8 cellular contexts compared by ENCODE assay signal in the genomic region with DNA sequence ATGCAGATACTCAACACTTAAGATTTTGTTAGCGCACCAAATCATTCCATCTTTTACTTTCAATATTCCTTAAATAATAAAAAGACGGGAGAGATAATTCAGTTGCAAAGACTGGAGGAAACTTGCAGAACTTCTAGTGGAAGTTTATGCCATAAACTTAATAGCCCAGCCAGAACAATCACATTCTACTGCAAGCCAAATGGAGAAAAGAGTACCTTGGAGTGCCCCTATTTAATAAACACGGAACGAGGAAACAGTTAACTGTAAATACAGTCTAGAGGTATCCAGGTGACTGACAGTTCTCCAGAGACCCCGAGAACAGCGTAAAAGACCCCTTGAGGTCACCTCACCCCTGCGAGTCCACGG. TPM values are rescaled to one million over a fixed set of nuclear protein-coding genes. Genes with fewer than 3 reads are reported as not detected.
A peak's percentile ranks its signal among the peaks of the same experiment; 100 is the strongest.
DNase-seq lines count a peak whose midpoint lies in the region; ATAC-seq and TF ChIP-seq lines count a peak whose summit lies in the region.

No MANE protein-coding gene starts in this region.

- in situ Hi-C loops in GM13977 (cut with MboI; ENCODE audit: low pct_unique_long_range_greater_than_20kb, low sequenced_read_pairs, unreplicated experiment) = no loop called here

- peak overlapping the region; percentile 96 for H3K4me3 ChIP-seq in HFF-Myc (replicated peaks; ENCODE audit: low read depth, low read length)
- peak overlapping the region; percentile 87 for H3K4me3 ChIP-seq in fibroblast of mammary gland (ENCODE audit: control insufficient read depth, low read depth, low read length)
- peak overlapping the region; percentile 87 for H3K4me3 ChIP-seq in psoas muscle

- no peak for ATAC-seq in psoas muscle
- ATAC-seq in GM19324 (IDR thresholded peaks at IDR 0.05; ENCODE audit: low FRiP score, unreplicated experiment) = no peak

- TF ChIP-seq CTCF in GM13977 (IDR thresholded peaks at IDR 0.05; ENCODE audit: extremely low read depth, insufficient read depth, missing control alignments) = no peak
- TF ChIP-seq CTCF in HFF-Myc (IDR thresholded peaks at IDR 0.05; ENCODE audit: low read depth, low read length, missing control alignments) = no peak
- no peak for TF ChIP-seq CTCF in fibroblast of mammary gland (conservative IDR thresholded peaks at IDR 0.05; ENCODE audit: control insufficient read depth, insufficient read depth, low read depth, low read length)
- TF ChIP-seq CTCF in psoas muscle (IDR thresholded peaks at IDR 0.05) = no peak

- peaks cover 0 to 11% of the 10 kb centered on the region in 2 donors for H3K36me3 ChIP-seq in psoas muscle (ENCODE audit: insufficient read depth in 1 of 2, low read depth in 1 of 2)

- 4% methylated on average over 8 of the region's 8 CpGs for WGBS in psoas muscle, 3 donors

- peak overlapping the region; percentile 80 for H3K27ac ChIP-seq in psoas muscle

- no peaks in the 10 kb centered on the region for H3K27me3 ChIP-seq in psoas muscle (ENCODE audit: insufficient read depth in 3 of 3, low read length in 2 of 3)

- peak; percentile 23 for DNase-seq in GM13977 (ENCODE audit: low spot score)
- DNase-seq in HFF-Myc (ENCODE audit: extremely low read depth, low read depth) = no peak
- DNase-seq in RKO (ENCODE audit: low spot score) = peak; percentile 32
- DNase-seq in fibroblast of mammary gland (ENCODE audit: low read depth) = no peak
- DNase-seq in psoas muscle = no peak
- no peak for DNase-seq in middle frontal gyrus (ENCODE audit: extremely low spot score, low spot score)
- no peak for DNase-seq in NCI-H345 (lab: John Stamatoyannopoulos, UW)

- H3K4me1 ChIP-seq in psoas muscle = peaks cover 22% of the 10 kb centered on the region

- no peaks in the 10 kb centered on the region for H3K9me3 ChIP-seq in psoas muscle

- intact Hi-C loops in psoas muscle (cut with DNase I) = loop anchor here in 1 of 2 donors (10.0 kb wide), 1 partner anchor 330 kb away; a partner anchor contains a TSS

RNA-seq across cellular contexts. Expression of a gene that starts 0.6 kb away (rescaled TPM):
- total RNA-seq in psoas muscle = 1 to 10 TPM; 2.9 to 4.3 (median 3.6) TPM
- polyA plus RNA-seq in psoas muscle = 1 to 10 TPM; 4.5 to 7.2 (median 4.9) TPM

Comparison
In these comparisons a context has a peak if more than half of its experiments do, and no peak if none do; other contexts are left out.
1. DNase-seq: peak in GM13977 (single experiment) and RKO (single experiment); none in HFF-Myc (single experiment), fibroblast of mammary gland (single experiment), psoas muscle (0 of 2), middle frontal gyrus (single experiment) and NCI-H345 (single experiment).
2. Peak in every context shown above with its lines, with median percentiles within 50 percentile points of each other: H3K4me3 ChIP-seq.